Comparison of ENCODE assay signal across 25 cellular contexts in genomic region chr1:205642679-205643307, GRCh38. TPM values are rescaled to one million over a fixed set of nuclear protein-coding genes. Genes with fewer than 3 reads are reported as not detected.
DNase-seq lines count a peak whose midpoint lies in the region; ATAC-seq and TF ChIP-seq lines count a peak whose summit lies in the region.
"Had no signal": no experiment of that assay in that cellular context is flagged by ENCODE, and none has a peak within 500 bp of the region (broad histone marks: within the 10 kb centered on the region; RNA-seq: fewer than 3 reads in every experiment).

No MANE protein-coding gene starts in this region.

- DNase-seq in left lobe of liver (ENCODE audit: low spot score) (no peak), nephron progenitor cell (no peak), H4 (ENCODE audit: low spot score) (no peak), heart right ventricle (no peak)
- DNase-seq in stimulated activated effector memory CD8-positive, alpha-beta T cell treated with anti-CD3 and anti-CD28 coated beads, Interleukin-12 subunit alpha, Interleukin-12 subunit beta, amount 100 ng/mL, for 72 hours (ENCODE audit: low spot score in 2 of 2), result no peak
- DNase-seq in activated T-cell treated with anti-CD3 and anti-CD28 coated beads, Interleukin-2, amount 50 U/mL, for 4 hours, result no peak
- DNase-seq: 8988T; ACHN; BE2C; C1 segment of cervical spinal cord; CD4-positive, alpha-beta memory T cell; CD4-positive, CD25-positive, alpha-beta regulatory T cell; CD8-positive, alpha-beta memory T cell; COR-L47; DMS 273 treated with DMSO at 0.1 percent for 48 hours; DMS153; DMS53; DMS79; DND-41; EL; GDM1 had no signal

- H3K36me3 ChIP-seq in liver (ENCODE audit: control insufficient read depth in 4 of 4, insufficient read depth in 3 of 4, low read depth in 1 of 4, low read length in 3 of 4) (no peaks in the 10 kb centered on the region), heart right ventricle (no peaks in the 10 kb centered on the region)
- H3K36me3 ChIP-seq: BE2C, BLaER1 had no signal

- peaks cover 13% of the 10 kb centered on the region for H3K36me3 Mint-ChIP-seq in nephron progenitor cell (ENCODE audit: low read depth)
- H3K36me3 Mint-ChIP-seq in stimulated activated effector memory CD8-positive, alpha-beta T cell treated with anti-CD3 and anti-CD28 coated beads, Interleukin-12 subunit alpha, Interleukin-12 subunit beta, amount 100 ng/mL, for 72 hours, result no peaks in the 10 kb centered on the region
- no peaks in the 10 kb centered on the region for H3K36me3 Mint-ChIP-seq in activated T-cell treated with anti-CD3 and anti-CD28 coated beads, Interleukin-2, amount 50 U/mL, for 4 hours (ENCODE audit: insufficient read depth)
- H3K36me3 Mint-ChIP-seq: CD14-positive monocyte; CD4-positive, alpha-beta memory T cell; CD4-positive, CD25-positive, alpha-beta regulatory T cell; CD8-positive, alpha-beta memory T cell had no signal

- H3K9ac ChIP-seq in liver (ENCODE audit: low read depth in 1 of 2, low read length in 2 of 2), result no peak overlapping the region
- H3K9ac ChIP-seq: BLaER1 had no signal

- ATAC-seq in left lobe of liver (peak; percentile 36), heart right ventricle (no peak)
- no peak for ATAC-seq in stimulated activated effector memory CD8-positive, alpha-beta T cell treated with anti-CD3 and anti-CD28 coated beads, Interleukin-12 subunit alpha, Interleukin-12 subunit beta, amount 100 ng/mL, for 72 hours
- ATAC-seq in activated T-cell treated with anti-CD3 and anti-CD28 coated beads, Interleukin-2, amount 50 U/mL, for 4 hours, result no peak
- ATAC-seq: GM12878 had no signal

- H3K27ac ChIP-seq in liver (ENCODE audit: low read depth in 1 of 2, low read length in 2 of 2) (no peak overlapping the region), heart right ventricle (no peak overlapping the region)
- H3K27ac ChIP-seq: BLaER1 had no signal

- peaks cover 16% of the 10 kb centered on the region for H3K27me3 Mint-ChIP-seq in nephron progenitor cell (ENCODE audit: low read depth, poor library complexity)
- H3K27me3 Mint-ChIP-seq in activated T-cell treated with anti-CD3 and anti-CD28 coated beads, Interleukin-2, amount 50 U/mL, for 4 hours (ENCODE audit: low read depth), result peaks cover 6% of the 10 kb centered on the region

- intact Hi-C loops in heart right ventricle (cut with DNase I), result loop anchor here in 1 of 10 donors (5.0 kb wide), 1 partner anchor 115 kb away; no protein-coding TSS in a partner anchor

- H3K4me1 Mint-ChIP-seq in nephron progenitor cell, result peaks cover 45% of the 10 kb centered on the region
- no peaks in the 10 kb centered on the region for H3K4me1 Mint-ChIP-seq in stimulated activated effector memory CD8-positive, alpha-beta T cell treated with anti-CD3 and anti-CD28 coated beads, Interleukin-12 subunit alpha, Interleukin-12 subunit beta, amount 100 ng/mL, for 72 hours
- no peaks in the 10 kb centered on the region for H3K4me1 Mint-ChIP-seq in activated T-cell treated with anti-CD3 and anti-CD28 coated beads, Interleukin-2, amount 50 U/mL, for 4 hours (ENCODE audit: low read depth)
- H3K4me1 Mint-ChIP-seq: CD14-positive monocyte; CD4-positive, alpha-beta memory T cell; CD4-positive, CD25-positive, alpha-beta regulatory T cell; CD8-positive, alpha-beta memory T cell had no signal

- peak overlapping the region; percentile 64 for H3K27ac Mint-ChIP-seq in nephron progenitor cell
- H3K27ac Mint-ChIP-seq in stimulated activated effector memory CD8-positive, alpha-beta T cell treated with anti-CD3 and anti-CD28 coated beads, Interleukin-12 subunit alpha, Interleukin-12 subunit beta, amount 100 ng/mL, for 72 hours, result no peak overlapping the region
- H3K27ac Mint-ChIP-seq: CD4-positive, alpha-beta memory T cell had no signal

- TF ChIP-seq CTCF in liver (IDR thresholded peaks at IDR 0.05; ENCODE audit: low read depth, low read length, missing input control) (no peak), nephron progenitor cell (IDR thresholded peaks at IDR 0.05) (no peak), heart right ventricle (IDR thresholded peaks at IDR 0.05) (no peak)

- peaks cover 15% of the 10 kb centered on the region for H3K9me3 Mint-ChIP-seq in nephron progenitor cell
- H3K9me3 Mint-ChIP-seq in stimulated activated effector memory CD8-positive, alpha-beta T cell treated with anti-CD3 and anti-CD28 coated beads, Interleukin-12 subunit alpha, Interleukin-12 subunit beta, amount 100 ng/mL, for 72 hours, result no peaks in the 10 kb centered on the region
- H3K9me3 Mint-ChIP-seq in activated T-cell treated with anti-CD3 and anti-CD28 coated beads, Interleukin-2, amount 50 U/mL, for 4 hours, result no peaks in the 10 kb centered on the region
- H3K9me3 Mint-ChIP-seq: CD14-positive monocyte; CD4-positive, alpha-beta memory T cell; CD8-positive, alpha-beta memory T cell had no signal

- H3K4me1 ChIP-seq in liver (ENCODE audit: control insufficient read depth in 4 of 4, insufficient read depth in 4 of 4, low read length in 3 of 4) (peaks cover 7 to 46% (median 32%) of the 10 kb centered on the region in 4 donors), heart right ventricle (no peaks in the 10 kb centered on the region)
- H3K4me1 ChIP-seq: BE2C had no signal

- peak in 1 of 2 donors; percentile 19 for TF ChIP-seq RAD21 in liver (IDR thresholded peaks at IDR 0.05)

- no peaks in the 10 kb centered on the region for H3K27me3 ChIP-seq in liver (ENCODE audit: control insufficient read depth in 4 of 4, insufficient read depth in 4 of 4, low read length in 3 of 4)
- H3K27me3 ChIP-seq in heart right ventricle, result no peaks in the 10 kb centered on the region
- H3K27me3 ChIP-seq: BLaER1 had no signal

- 46% methylated on average over 2 of the region's 2 CpGs for WGBS in liver
- WGBS in heart right ventricle, 2 donors, result 91 to 95% methylated on average over 2 of the region's 2 CpGs

- H3K9me3 ChIP-seq in liver (ENCODE audit: control insufficient read depth in 4 of 4, low read length in 3 of 4), result no peaks in the 10 kb centered on the region
- no peaks in the 10 kb centered on the region for H3K9me3 ChIP-seq in heart right ventricle
- H3K9me3 ChIP-seq: BE2C, BLaER1 had no signal

- H3K4me3 ChIP-seq in liver (ENCODE audit: low read depth in 1 of 3, low read length in 3 of 3) (no peak overlapping the region), heart right ventricle (no peak overlapping the region)
- H3K4me3 ChIP-seq: BLaER1, GM12878 had no signal

- H3K4me3 Mint-ChIP-seq in nephron progenitor cell, result no peak overlapping the region
- no peak overlapping the region for H3K4me3 Mint-ChIP-seq in stimulated activated effector memory CD8-positive, alpha-beta T cell treated with anti-CD3 and anti-CD28 coated beads, Interleukin-12 subunit alpha, Interleukin-12 subunit beta, amount 100 ng/mL, for 72 hours
- H3K4me3 Mint-ChIP-seq in activated T-cell treated with anti-CD3 and anti-CD28 coated beads, Interleukin-2, amount 50 U/mL, for 4 hours, result no peak overlapping the region
- H3K4me3 Mint-ChIP-seq: CD14-positive monocyte; CD4-positive, alpha-beta memory T cell; CD4-positive, CD25-positive, alpha-beta regulatory T cell; CD8-positive, alpha-beta memory T cell had no signal

TF ChIP-seq in liver, 16 proteins besides CTCF, POLR2A, EP300 and RAD21 (continues in another document):
- no peak for TF ChIP-seq JUND (IDR thresholded peaks at IDR 0.05)
- TF ChIP-seq YY1 (IDR thresholded peaks at IDR 0.05), result no peak
- TF ChIP-seq REST (IDR thresholded peaks at IDR 0.05), result no peak
- TF ChIP-seq NR2F2 (IDR thresholded peaks at IDR 0.05), result no peak
- TF ChIP-seq EGR1 (IDR thresholded peaks at IDR 0.05; ENCODE audit: low read depth in 2 of 2), result no peak
- TF ChIP-seq TAF1 (conservative IDR thresholded peaks at IDR 0.05), result no peak
- no peak for TF ChIP-seq MAX (IDR thresholded peaks at IDR 0.05)
- TF ChIP-seq GABPA (IDR thresholded peaks at IDR 0.05 in 1 of 2, conservative IDR thresholded peaks at IDR 0.05 in 1 of 2), result peak in 1 of 2 donors; percentile 51

RNA-seq across cellular contexts. Expression of gene ELK4, which starts 11.0 kb away (rescaled TPM):
- 29.9 TPM for total RNA-seq in left lobe of liver
- 10 to 100 TPM in 1 of 2 donors, 1 to 10 TPM in 1; 9.2 to 20.2 TPM for total RNA-seq in liver
- 1 to 10 TPM; 3.5 to 4.7 TPM for polyA plus RNA-seq in liver
- total RNA-seq in H4 (2014; rRNA removed; shearing (Covaris generic)), result 8.6 and 12.8 TPM in 2 replicates
- total RNA-seq in activated T-cell treated with anti-CD3 and anti-CD28 coated beads, Interleukin-2, amount 50 U/mL, for 4 hours, result 100 to 1,000 TPM in 2 of 3 donors, 10 to 100 TPM in 1; 90.7 to 103 (median 101) TPM
- total RNA-seq in heart right ventricle, result 10 to 100 TPM; 34.2 to 45.6 (median 40.2) TPM
- polyA plus RNA-seq in heart right ventricle, result 1 to 10 TPM; 4.7 to 5.9 TPM

RNA-seq across cellular contexts. Expression of gene SLC45A3, which starts 37.5 kb away (rescaled TPM):
- total RNA-seq in left lobe of liver, result 21.2 TPM
- total RNA-seq in liver, result 1 to 10 TPM; 5.9 to 9.9 TPM
- polyA plus RNA-seq in liver, result 1 to 10 TPM; 5.3 to 5.6 TPM
- total RNA-seq in H4 (2014; rRNA removed; shearing (Covaris generic)), result 4.3 and 7.1 TPM in 2 replicates
- total RNA-seq in activated T-cell treated with anti-CD3 and anti-CD28 coated beads, Interleukin-2, amount 50 U/mL, for 4 hours, result 1 to 10 TPM in 2 of 3 donors, under 1 TPM in 1; 0.34 to 1.4 (median 1.1) TPM
- 1 to 10 TPM; 1.4 to 7.9 (median 2.2) TPM for total RNA-seq in heart right ventricle
- 1 to 10 TPM; 1.8 to 4.5 TPM for polyA plus RNA-seq in heart right ventricle
- polyA plus RNA-seq: CD4-positive, alpha-beta memory T cell; CD4-positive, CD25-positive, alpha-beta regulatory T cell; CD8-positive, alpha-beta memory T cell had no signal
